ENCODE assay signal across 9 cellular contexts in genomic region chr16:16025214-16025968, GRCh38.
DNase-seq lines count a peak whose midpoint lies in the region; ATAC-seq and TF ChIP-seq lines count a peak whose summit lies in the region.
"Had no signal": no experiment of that assay in that cellular context is flagged by ENCODE, and none has a peak within 500 bp of the region (broad histone marks: within the 10 kb centered on the region; RNA-seq: fewer than 3 reads in every experiment).

No MANE protein-coding gene starts in this region.

- peaks cover 0 to 19% (median 0%) of the 10 kb centered on the region in 4 donors for H3K4me1 ChIP-seq in right lobe of liver

- no peak overlapping the region for H3K4me3 ChIP-seq in right lobe of liver

- H3K36me3 ChIP-seq in right lobe of liver = no peaks in the 10 kb centered on the region

- intact Hi-C loops in right lobe of liver (cut with DNase I) = no loop called here

- TF ChIP-seq CTCF in right lobe of liver (IDR thresholded peaks at IDR 0.05) = no peak

- no peaks in the 10 kb centered on the region for H3K9me3 ChIP-seq in right lobe of liver

- H3K27me3 ChIP-seq in right lobe of liver = no peaks in the 10 kb centered on the region

- H3K27ac ChIP-seq in right lobe of liver = no peak overlapping the region
- H3K27ac ChIP-seq: HL-60 had no signal

- peak; percentile 87 for DNase-seq in ELR (ENCODE audit: low read depth)
- peak; percentile 74 for DNase-seq in activated CD8-positive, alpha-beta memory T cell treated with anti-CD3 and anti-CD28 coated beads, Interleukin-2, amount 50 U/mL, for 48 hours
- peak; percentile 88 for DNase-seq in fibroblast of the conjunctiva (ENCODE audit: low read depth)
- DNase-seq in stimulated activated CD8-positive, alpha-beta memory T cell treated with anti-CD3 and anti-CD28 coated beads, Interleukin-15, amount 100 ng/mL, for 4 hours (ENCODE audit: low read depth in 2 of 2) = peak; percentile 27 to 51
- no peak for DNase-seq in right lobe of liver
- DNase-seq in Kasumi-1 (lab: John Stamatoyannopoulos, UW) = no peak
- no peak for DNase-seq in RPMI8226

- WGBS in right lobe of liver (ENCODE audit: insufficient coverage, low coverage, low lambda C conversion rate, missing lambda C conversion rate) = 65% methylated on average over 8 of the region's 11 CpGs

- ATAC-seq in HG03354 (IDR thresholded peaks at IDR 0.05; ENCODE audit: poor library complexity, severe bottlenecking, unreplicated experiment) (peak; percentile 61), right lobe of liver (no peak)

- TF ChIP-seq POLR2A in right lobe of liver (IDR thresholded peaks at IDR 0.05) = no peak

Comparison
In these comparisons a context has a peak if more than half of its experiments do, and no peak if none do; other contexts are left out.
1. DNase-seq: peak in ELR (single experiment), activated CD8-positive, alpha-beta memory T cell treated with anti-CD3 and anti-CD28 coated beads, Interleukin-2, amount 50 U/mL, for 48 hours (single experiment), fibroblast of the conjunctiva (single experiment) and stimulated activated CD8-positive, alpha-beta memory T cell treated with anti-CD3 and anti-CD28 coated beads, Interleukin-15, amount 100 ng/mL, for 4 hours (2 of 2); none in right lobe of liver (0 of 3), Kasumi-1 (0 of 2) and RPMI8226 (single experiment).